In the genomic region with DNA sequence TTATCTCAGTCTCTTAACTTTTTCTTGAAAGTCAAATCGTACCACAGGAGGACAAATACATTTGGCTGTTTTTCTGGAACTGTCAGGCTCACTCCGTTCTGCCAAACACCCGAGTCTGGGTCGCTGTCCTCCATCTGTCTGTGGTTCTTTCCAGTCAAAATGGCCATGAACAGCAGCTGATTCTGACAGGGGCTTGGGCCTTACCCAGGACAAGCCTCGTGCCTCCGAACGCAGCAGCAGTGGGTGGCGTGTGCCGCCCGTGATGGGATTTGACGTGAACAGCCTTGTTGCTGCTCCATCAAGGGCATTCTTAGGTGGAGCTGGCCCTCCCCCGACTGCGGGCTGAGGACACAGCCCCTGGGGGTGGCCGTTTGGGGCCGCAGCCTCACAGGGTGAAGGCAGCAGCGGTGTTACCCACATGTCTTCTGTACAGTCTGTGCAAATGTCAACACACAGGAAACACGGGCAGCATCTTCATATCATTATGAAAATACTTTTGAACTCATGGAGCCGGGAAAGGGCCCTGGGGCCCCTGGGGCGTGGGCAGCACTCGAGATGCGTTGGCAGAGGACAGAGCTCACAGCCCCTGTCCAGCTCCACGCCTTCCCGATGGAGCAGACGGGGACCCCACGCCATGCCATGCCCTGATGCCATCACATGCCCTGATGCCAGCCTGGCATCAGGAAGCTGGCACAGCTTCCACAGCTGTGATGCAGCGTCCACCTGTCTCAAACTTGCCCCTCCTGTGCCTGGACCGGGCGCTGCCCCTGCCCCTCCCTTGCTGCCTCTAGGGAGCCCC, we compare ENCODE assay signal across 24 cellular contexts. TPM values are rescaled to one million over a fixed set of nuclear protein-coding genes. Genes with fewer than 3 reads are reported as not detected.
DNase-seq lines count a peak whose midpoint lies in the region; ATAC-seq and TF ChIP-seq lines count a peak whose summit lies in the region.
"Had no signal": no experiment of that assay in that cellular context is flagged by ENCODE, and none has a peak within 500 bp of the region (broad histone marks: within the 10 kb centered on the region; RNA-seq: fewer than 3 reads in every experiment).

No MANE protein-coding gene starts in this region.

- intact Hi-C loops in right cardiac atrium (cut with DNase I), result no loop called here
- intact Hi-C loops in cardiac septum (cut with DNase I), result no loop called here
- intact Hi-C loops in mucosa of descending colon (cut with DNase I, micrococcal nuclease), result no loop called here

- H3K27me3 ChIP-seq in right cardiac atrium (ENCODE audit: control insufficient read depth, insufficient read depth) (no peaks in the 10 kb centered on the region), OCI-LY3 (ENCODE audit: low read depth, low read length) (peaks cover 11% of the 10 kb centered on the region)

- peak overlapping the region; percentile 52 for H3K4me2 ChIP-seq in OCI-LY3 (ENCODE audit: low read length)

- H3K4me3 ChIP-seq in right cardiac atrium (ENCODE audit: low read length), result no peak overlapping the region
- H3K4me3 ChIP-seq in OCI-LY3 (ENCODE audit: low read length), result peak overlapping the region; percentile 46
- H3K4me3 ChIP-seq in mucosa of descending colon, result no peak overlapping the region
- H3K4me3 ChIP-seq: gastroesophageal sphincter had no signal

- H3K27ac Mint-ChIP-seq in stimulated activated memory B cell treated with anti-CD40 and anti-IgM and Interleukin-4, amounts not matched to agents 10 μg/mL and 1 μg/mL and 100 μg/mL, for 72 hours, result peak overlapping the region; percentile 40
- H3K27ac Mint-ChIP-seq in glutamatergic neuron (ENCODE audit: unreplicated experiment), result no peak overlapping the region
- H3K27ac Mint-ChIP-seq: type B pancreatic cell had no signal

- no peaks in the 10 kb centered on the region for H3K79me2 ChIP-seq in OCI-LY3 (ENCODE audit: low read length)

- H3K4me1 Mint-ChIP-seq in stimulated activated memory B cell treated with anti-CD40 and anti-IgM and Interleukin-4, amounts not matched to agents 10 μg/mL and 1 μg/mL and 100 μg/mL, for 72 hours, result peaks cover 8% of the 10 kb centered on the region
- H3K4me1 Mint-ChIP-seq in glutamatergic neuron (ENCODE audit: low read depth, unreplicated experiment), result peaks cover 8% of the 10 kb centered on the region

- peak overlapping the region; percentile 16; the same call in 1 of the 2 replicates for H3K9ac ChIP-seq in OCI-LY3 (ENCODE audit: low read length)

- H3K4me3 Mint-ChIP-seq in stimulated activated memory B cell treated with anti-CD40 and anti-IgM and Interleukin-4, amounts not matched to agents 10 μg/mL and 1 μg/mL and 100 μg/mL, for 72 hours, result no peak overlapping the region
- H3K4me3 Mint-ChIP-seq in glutamatergic neuron (ENCODE audit: unreplicated experiment), result no peak overlapping the region
- H3K4me3 Mint-ChIP-seq: activated CD4-positive, alpha-beta T cell treated with anti-CD3 and anti-CD28 coated beads, Interleukin-2, amount 10 ng/mL, durations not matched to agents 7 days and 5 days; activated T-cell treated with anti-CD3 and anti-CD28 coated beads, Interleukin-2, amount 50 U/mL, for 4 hours had no signal

- H3K9me3 ChIP-seq in right cardiac atrium (ENCODE audit: control insufficient read depth, low read length) (no peaks in the 10 kb centered on the region), OCI-LY3 (ENCODE audit: insufficient read depth, low read length) (no peaks in the 10 kb centered on the region), mucosa of descending colon (no peaks in the 10 kb centered on the region)
- H3K9me3 ChIP-seq: gastroesophageal sphincter had no signal

- TF ChIP-seq CTCF in OCI-LY3 (IDR thresholded peaks at IDR 0.05; ENCODE audit: low read depth, low read length), result no peak
- TF ChIP-seq CTCF in mucosa of descending colon (IDR thresholded peaks at IDR 0.05), result no peak
- TF ChIP-seq CTCF in glutamatergic neuron (IDR thresholded peaks at IDR 0.05; ENCODE audit: partially characterized antibody, unreplicated experiment), result no peak

- ATAC-seq in right cardiac atrium (no peak), mucosa of descending colon (peak; percentile 10)
- peak; percentile 39 for ATAC-seq in stimulated activated memory B cell treated with anti-CD40 and anti-IgM and Interleukin-4, amounts not matched to agents 10 μg/mL and 1 μg/mL and 100 μg/mL, for 72 hours
- ATAC-seq: activated T-cell treated with anti-CD3 and anti-CD28 coated beads, Interleukin-2, amount 50 U/mL, for 4 hours; gastroesophageal sphincter had no signal

- H3K36me3 Mint-ChIP-seq in stimulated activated memory B cell treated with anti-CD40 and anti-IgM and Interleukin-4, amounts not matched to agents 10 μg/mL and 1 μg/mL and 100 μg/mL, for 72 hours, result no peaks in the 10 kb centered on the region
- H3K36me3 Mint-ChIP-seq in glutamatergic neuron (ENCODE audit: unreplicated experiment), result peaks cover 4% of the 10 kb centered on the region
- H3K36me3 Mint-ChIP-seq: type B pancreatic cell had no signal

- no peaks in the 10 kb centered on the region for H3K9me3 Mint-ChIP-seq in stimulated activated memory B cell treated with anti-CD40 and anti-IgM and Interleukin-4, amounts not matched to agents 10 μg/mL and 1 μg/mL and 100 μg/mL, for 72 hours
- peaks cover 5% of the 10 kb centered on the region for H3K9me3 Mint-ChIP-seq in glutamatergic neuron (ENCODE audit: unreplicated experiment)
- H3K9me3 Mint-ChIP-seq: activated CD4-positive, alpha-beta T cell treated with anti-CD3 and anti-CD28 coated beads, Interleukin-2, amount 10 ng/mL, durations not matched to agents 7 days and 5 days; activated T-cell treated with anti-CD3 and anti-CD28 coated beads, Interleukin-2, amount 50 U/mL, for 4 hours; type B pancreatic cell had no signal

- H2AFZ ChIP-seq in OCI-LY3 (ENCODE audit: low read depth, low read length), result 0 out of 2 replicates have a peak overlapping the region, but pooled peaks have one; percentile 92

- WGBS in right cardiac atrium, result 67% methylated on average over 28 of the region's 28 CpGs

- H3K4me1 ChIP-seq in right cardiac atrium (ENCODE audit: control insufficient read depth, insufficient read depth, low read length) (no peaks in the 10 kb centered on the region), OCI-LY3 (ENCODE audit: low read length) (peaks cover 6% of the 10 kb centered on the region; the same call in 1 of the 2 replicates), mucosa of descending colon (ENCODE audit: low read depth) (peaks cover 7% of the 10 kb centered on the region)
- H3K4me1 ChIP-seq: gastroesophageal sphincter had no signal

- DNase-seq in right cardiac atrium, result peak in 2 of 3 donors; percentile 20 to 51
- DNase-seq in cardiac septum (ENCODE audit: low spot score), result no peak
- no peak for DNase-seq in mucosa of descending colon
- DNase-seq in glutamatergic neuron, result no peak
- DNase-seq in NCI-H510A (lab: John Stamatoyannopoulos, UW), result no peak
- no peak for DNase-seq in Ammon's horn (ENCODE audit: low spot score)
- DNase-seq: ACHN; activated CD4-positive, alpha-beta T cell treated with anti-CD3 and anti-CD28 coated beads, Interleukin-2, amount 10 ng/mL, durations not matched to agents 7 days and 5 days; activated gamma-delta T cell treated with Interleukin-2 at 50 U/mL for 16 hours; activated T-cell treated with anti-CD3 and anti-CD28 coated beads, Interleukin-2, amount 50 U/mL, for 4 hours; cerebellar nuclear complex; dorsolateral prefrontal cortex; GOT3; hippocampal formation; IMR-90; NCI-H2029 treated with DMSO at 0.1 percent for 48 hours; NCI-H82; stimulated activated CD4-positive, alpha-beta T cell treated with anti-CD3 and anti-CD28 coated beads, Interleukin-1b, Interleukin-23, amount 100 ng/mL, for 48 hours had no signal

- no peaks in the 10 kb centered on the region for H4K20me1 ChIP-seq in OCI-LY3 (ENCODE audit: insufficient read depth, low read length)

- peaks cover 22% of the 10 kb centered on the region for H3K27me3 Mint-ChIP-seq in stimulated activated memory B cell treated with anti-CD40 and anti-IgM and Interleukin-4, amounts not matched to agents 10 μg/mL and 1 μg/mL and 100 μg/mL, for 72 hours
- peaks cover 6% of the 10 kb centered on the region for H3K27me3 Mint-ChIP-seq in glutamatergic neuron (ENCODE audit: unreplicated experiment)

- H3K36me3 ChIP-seq in OCI-LY3 (replicated peaks; ENCODE audit: low read depth, low read length), result no peaks in the 10 kb centered on the region
- no peaks in the 10 kb centered on the region for H3K36me3 ChIP-seq in mucosa of descending colon (ENCODE audit: low read depth)
- H3K36me3 ChIP-seq: gastroesophageal sphincter had no signal

- H3K27ac ChIP-seq in right cardiac atrium (ENCODE audit: low read length) (no peak overlapping the region), OCI-LY3 (ENCODE audit: low read length) (no peak overlapping the region)
- H3K27ac ChIP-seq: C4-2B, dorsolateral prefrontal cortex, gastroesophageal sphincter, VCaP had no signal

RNA-seq across cellular contexts. Expression of gene ACSF3, which starts 8.6 kb away (rescaled TPM):
- 10 to 100 TPM; 13.9 to 22.4 (median 16.7) TPM for total RNA-seq in right cardiac atrium
- polyA plus RNA-seq in right cardiac atrium, result 16.4 TPM
- 14.7 TPM for total RNA-seq in cardiac septum
- total RNA-seq in mucosa of descending colon, result 10 to 100 TPM; 44.7 to 77.8 (median 49.6) TPM
- total RNA-seq in glutamatergic neuron (ENCODE audit: unreplicated experiment), result 29.3 TPM

Comparison
In these comparisons a context has a peak if more than half of its experiments do, and no peak if none do; other contexts are left out.
1. DNase-seq: peak in right cardiac atrium (2 of 3); none in cardiac septum (single experiment), mucosa of descending colon (0 of 3), glutamatergic neuron (single experiment), NCI-H510A (single experiment) and Ammon's horn (single experiment).
2. ATAC-seq: peak in mucosa of descending colon (single experiment) and stimulated activated memory B cell treated with anti-CD40 and anti-IgM and Interleukin-4, amounts not matched to agents 10 μg/mL and 1 μg/mL and 100 μg/mL, for 72 hours (single experiment); none in right cardiac atrium (0 of 2).